12 cellular contexts compared by ENCODE assay signal in the genomic region with DNA sequence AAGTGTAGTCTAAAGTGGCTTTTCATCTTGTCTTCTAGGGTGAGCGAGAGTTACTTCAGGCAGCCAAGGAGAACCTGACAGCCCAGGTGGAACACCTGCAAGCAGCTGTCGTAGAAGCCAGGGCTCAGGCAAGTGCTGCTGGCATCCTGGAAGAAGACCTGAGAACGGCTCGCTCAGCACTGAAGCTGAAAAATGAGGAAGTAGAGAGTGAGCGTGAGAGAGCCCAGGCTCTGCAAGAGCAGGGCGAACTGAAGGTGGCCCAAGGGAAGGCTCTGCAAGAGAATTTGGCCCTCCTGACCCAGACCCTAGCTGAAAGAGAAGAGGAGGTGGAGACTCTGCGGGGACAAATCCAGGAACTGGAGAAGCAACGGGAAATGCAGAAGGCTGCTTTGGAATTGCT.
DNase-seq lines count a peak whose midpoint lies in the region; ATAC-seq and TF ChIP-seq lines count a peak whose summit lies in the region.
"Had no signal": no experiment of that assay in that cellular context is flagged by ENCODE, and none has a peak within 500 bp of the region (broad histone marks: within the 10 kb centered on the region; RNA-seq: fewer than 3 reads in every experiment).

No MANE protein-coding gene starts in this region.

- H3K27ac Mint-ChIP-seq in activated naive CD4-positive, alpha-beta T cell treated with anti-CD3 and anti-CD28 coated beads, Interleukin-2, amount 50 U/mL, for 24 hours = peak overlapping the region; percentile 57
- H3K27ac Mint-ChIP-seq in stimulated activated naive B cell treated with anti-CD40 and anti-IgM and Interleukin-4, amounts not matched to agents 10 μg/mL and 1 μg/mL and 100 μg/mL, for 72 hours = peak overlapping the region; percentile 77

- DNase-seq in activated naive CD4-positive, alpha-beta T cell treated with Interleukin-2 at 50 U/mL for 16 hours = no peak
- peak; percentile 92 for DNase-seq in RPMI8226
- peak; percentile 61 for DNase-seq in stimulated activated naive B cell treated with anti-CD40 and anti-IgM and Interleukin-4, amounts not matched to agents 10 μg/mL and 1 μg/mL and 100 μg/mL, for 72 hours
- DNase-seq in stimulated activated naive CD4-positive, alpha-beta T cell treated with Interleukin-2 at 50 U/mL for 16 hours (lab: John Stamatoyannopoulos, UW) = no peak
- DNase-seq in coronary artery (ENCODE audit: low spot score) = no peak
- DNase-seq: NCI-H2081 treated with DMSO at 0.1 percent for 48 hours, ovary, SK-N-SH had no signal

- H3K4me3 ChIP-seq in coronary artery = no peak overlapping the region
- H3K4me3 ChIP-seq: esophagus muscularis mucosa, ovary had no signal

- ATAC-seq in HG02870 (IDR thresholded peaks at IDR 0.05; ENCODE audit: unreplicated experiment) (peak; percentile 63), GM21423 (IDR thresholded peaks at IDR 0.05; ENCODE audit: unreplicated experiment) (no peak)
- ATAC-seq in stimulated activated naive B cell treated with anti-CD40 and anti-IgM and Interleukin-4, amounts not matched to agents 10 μg/mL and 1 μg/mL and 100 μg/mL, for 72 hours (replicated peaks) = peak; percentile 96 to 98

- peaks cover 30% of the 10 kb centered on the region for H3K36me3 Mint-ChIP-seq in activated naive CD4-positive, alpha-beta T cell treated with anti-CD3 and anti-CD28 coated beads, Interleukin-2, amount 50 U/mL, for 24 hours
- H3K36me3 Mint-ChIP-seq in stimulated activated naive B cell treated with anti-CD40 and anti-IgM and Interleukin-4, amounts not matched to agents 10 μg/mL and 1 μg/mL and 100 μg/mL, for 72 hours = peaks cover 63 to 85% of the 10 kb centered on the region in 2 donors

- H3K4me1 Mint-ChIP-seq in activated naive CD4-positive, alpha-beta T cell treated with anti-CD3 and anti-CD28 coated beads, Interleukin-2, amount 50 U/mL, for 24 hours = peaks cover 40% of the 10 kb centered on the region
- peaks cover 52 to 60% of the 10 kb centered on the region in 2 donors for H3K4me1 Mint-ChIP-seq in stimulated activated naive B cell treated with anti-CD40 and anti-IgM and Interleukin-4, amounts not matched to agents 10 μg/mL and 1 μg/mL and 100 μg/mL, for 72 hours

- no peak for TF ChIP-seq CTCF in coronary artery (IDR thresholded peaks at IDR 0.05)

- H3K9me3 Mint-ChIP-seq in activated naive CD4-positive, alpha-beta T cell treated with anti-CD3 and anti-CD28 coated beads, Interleukin-2, amount 50 U/mL, for 24 hours = no peaks in the 10 kb centered on the region
- no peaks in the 10 kb centered on the region for H3K9me3 Mint-ChIP-seq in stimulated activated naive B cell treated with anti-CD40 and anti-IgM and Interleukin-4, amounts not matched to agents 10 μg/mL and 1 μg/mL and 100 μg/mL, for 72 hours

- H3K27me3 Mint-ChIP-seq in activated naive CD4-positive, alpha-beta T cell treated with anti-CD3 and anti-CD28 coated beads, Interleukin-2, amount 50 U/mL, for 24 hours = no peaks in the 10 kb centered on the region
- H3K27me3 Mint-ChIP-seq in stimulated activated naive B cell treated with anti-CD40 and anti-IgM and Interleukin-4, amounts not matched to agents 10 μg/mL and 1 μg/mL and 100 μg/mL, for 72 hours = no peaks in the 10 kb centered on the region

- H3K27ac ChIP-seq in coronary artery = no peak overlapping the region
- H3K27ac ChIP-seq: esophagus muscularis mucosa, ovary had no signal

- no peak overlapping the region for H3K4me3 Mint-ChIP-seq in activated naive CD4-positive, alpha-beta T cell treated with anti-CD3 and anti-CD28 coated beads, Interleukin-2, amount 50 U/mL, for 24 hours
- H3K4me3 Mint-ChIP-seq in stimulated activated naive B cell treated with anti-CD40 and anti-IgM and Interleukin-4, amounts not matched to agents 10 μg/mL and 1 μg/mL and 100 μg/mL, for 72 hours = peak overlapping the region; percentile 8 to 24

Comparison
In these comparisons a context has a peak if more than half of its experiments do, and no peak if none do; other contexts are left out.
1. DNase-seq: peak in RPMI8226 (single experiment) and stimulated activated naive B cell treated with anti-CD40 and anti-IgM and Interleukin-4, amounts not matched to agents 10 μg/mL and 1 μg/mL and 100 μg/mL, for 72 hours (single experiment); none in activated naive CD4-positive, alpha-beta T cell treated with Interleukin-2 at 50 U/mL for 16 hours (single experiment), stimulated activated naive CD4-positive, alpha-beta T cell treated with Interleukin-2 at 50 U/mL for 16 hours (single experiment) and coronary artery (single experiment).